11 cellular contexts compared by ENCODE assay signal in the genomic region with DNA sequence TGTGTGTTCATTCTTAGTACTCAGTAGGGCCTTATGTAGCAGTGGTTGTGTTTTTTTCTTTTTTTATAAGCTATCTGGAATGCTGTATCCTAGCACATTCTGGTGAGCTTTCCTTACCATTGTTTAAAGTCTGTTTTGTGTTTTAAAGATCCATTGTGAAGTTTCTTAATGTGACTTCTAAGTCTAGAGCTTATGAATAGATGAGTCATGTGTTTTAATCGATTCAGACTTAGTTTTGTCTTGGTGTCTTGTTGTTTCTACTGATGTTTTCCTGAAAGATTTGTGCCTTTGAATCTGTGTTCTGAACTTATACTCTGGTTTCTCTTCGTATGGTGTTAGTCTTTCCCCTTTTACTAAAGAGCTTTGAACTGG. TPM values are rescaled to one million over a fixed set of nuclear protein-coding genes. Genes with fewer than 3 reads are reported as not detected.
A peak's percentile ranks its signal among the peaks of the same experiment; 100 is the strongest.
DNase-seq lines count a peak whose midpoint lies in the region; ATAC-seq and TF ChIP-seq lines count a peak whose summit lies in the region.
"Had no signal": no experiment of that assay in that cellular context is flagged by ENCODE, and none has a peak within 500 bp of the region (broad histone marks: within the 10 kb centered on the region; RNA-seq: fewer than 3 reads in every experiment).

No MANE protein-coding gene starts in this region.

- TF ChIP-seq EP300 in ovary (IDR thresholded peaks at IDR 0.05), result no peak

- TF ChIP-seq POLR2A in ovary (IDR thresholded peaks at IDR 0.05), result no peak

- intact Hi-C loops in ovary (cut with DNase I), result loop anchor here in 1 of 4 donors (10.0 kb wide), 1 partner anchor 110 kb away; no protein-coding TSS in a partner anchor

- peaks cover 14% of the 10 kb centered on the region; the same call in 1 of the 2 replicates for H3K36me3 ChIP-seq in BLaER1
- H3K36me3 ChIP-seq in brain microvascular endothelial cell (replicated peaks), result no peaks in the 10 kb centered on the region
- no peaks in the 10 kb centered on the region for H3K36me3 ChIP-seq in ovary
- H3K36me3 ChIP-seq: right lobe of liver had no signal

- peak overlapping the region; percentile 61 to 94 (median 86) for H3K4me3 Mint-ChIP-seq in naive B cell

- H3K4me1 ChIP-seq in BLaER1 (peaks cover 71% of the 10 kb centered on the region), ovary (ENCODE audit: insufficient read depth) (peaks cover 13% of the 10 kb centered on the region)

- H3K9ac ChIP-seq in BLaER1, result peak overlapping the region; percentile 68

- H4K20me1 ChIP-seq in BLaER1, result no peaks in the 10 kb centered on the region

- H3K36me3 Mint-ChIP-seq in naive B cell, result no peaks in the 10 kb centered on the region

- H3K4me3 ChIP-seq in BLaER1 (no peak overlapping the region), brain microvascular endothelial cell (ENCODE audit: low read depth, low read length) (no peak overlapping the region), ovary (no peak overlapping the region)
- H3K4me3 ChIP-seq: right lobe of liver had no signal

- TF ChIP-seq CTCF in brain microvascular endothelial cell (IDR thresholded peaks at IDR 0.05; ENCODE audit: low read depth, low read length, missing control alignments) (no peak), ovary (IDR thresholded peaks at IDR 0.05) (no peak)

- H3K9me3 ChIP-seq in BLaER1 (peaks cover 30% of the 10 kb centered on the region), ovary (no peaks in the 10 kb centered on the region)
- H3K9me3 ChIP-seq: right lobe of liver had no signal

- H3K4me2 ChIP-seq in BLaER1, result peak overlapping the region; percentile 74

- H3K4me1 Mint-ChIP-seq in naive B cell, result peaks cover 56 to 92% (median 85%) of the 10 kb centered on the region in 3 donors

- 4 to 24% (median 12%) methylated on average over 2 of the region's 2 CpGs for WGBS in ovary, 3 donors

- ATAC-seq in naive B cell (ENCODE audit: low read depth in 2 of 2) (no peak), HG02610 (IDR thresholded peaks at IDR 0.05; ENCODE audit: unreplicated experiment) (no peak), HG02938 (IDR thresholded peaks at IDR 0.05; ENCODE audit: unreplicated experiment) (no peak)

- no peaks in the 10 kb centered on the region for H3K27me3 Mint-ChIP-seq in naive B cell

- peak overlapping the region; percentile 48 to 97 (median 96) for H3K27ac Mint-ChIP-seq in naive B cell

- in situ Hi-C loops in brain microvascular endothelial cell (cut with HindIII; ENCODE audit: low pct_ligation_motif_present, low sequenced_read_pairs), result no loop called here

- DNase-seq in HT1080 (ENCODE audit: low read depth), result peak; percentile 36
- no peak for DNase-seq in brain microvascular endothelial cell
- no peak for DNase-seq in naive B cell
- DNase-seq in NK-92 treated with Interleukin-12 subunit alpha and Interleukin-12 subunit beta, amount 100 ng/mL, for 24 hours (lab: John Stamatoyannopoulos, UW), result no peak
- no peak for DNase-seq in ovary
- DNase-seq: activated effector memory CD4-positive, alpha-beta T cell treated with Interleukin-2 at 50 U/mL for 16 hours; NCI-H1436; right lobe of liver had no signal

- no peaks in the 10 kb centered on the region for H3K9me3 Mint-ChIP-seq in naive B cell

- peak overlapping the region; percentile 81 for H3K27ac ChIP-seq in BLaER1
- peak overlapping the region; percentile 42 for H3K27ac ChIP-seq in brain microvascular endothelial cell
- no peak overlapping the region for H3K27ac ChIP-seq in ovary
- H3K27ac ChIP-seq: right lobe of liver had no signal

- no peaks in the 10 kb centered on the region for H3K27me3 ChIP-seq in BLaER1
- H3K27me3 ChIP-seq in brain microvascular endothelial cell (replicated peaks), result no peaks in the 10 kb centered on the region
- H3K27me3 ChIP-seq in ovary, result no peaks in the 10 kb centered on the region
- H3K27me3 ChIP-seq: right lobe of liver had no signal

RNA-seq across cellular contexts. Expression of a gene that starts 24.5 kb away (rescaled TPM):
- total RNA-seq in HT1080 (2014; rRNA removed; shearing (Covaris generic)), result 26.2 and 29.7 TPM in 2 replicates
- polyA plus RNA-seq in HT1080 (2015; cell fraction: cytosol; rRNA removed), result 10.7 and 11.4 TPM in 2 replicates
- 51.3 and 55.0 TPM in 2 replicates for polyA plus RNA-seq in HT1080 (2015; cell fraction: nucleus; rRNA removed)
- polyA plus RNA-seq in naive B cell (ENCODE audit: low read depth in 6 of 6) (100 to 1,000 TPM in 4 of 6 donors, 10 to 100 TPM in 2; 63.4 to 185 (median 122) TPM), ovary (10 to 100 TPM; 45.3 to 94.0 TPM)
- 100 to 1,000 TPM in 3 of 7 donors, 10 to 100 TPM in 4; 88.2 to 190 (median 99.8) TPM for total RNA-seq in ovary

Comparison
In these comparisons a context has a peak if more than half of its experiments do, and no peak if none do; other contexts are left out.
1. H3K27ac ChIP-seq: peak in BLaER1 (single experiment) and brain microvascular endothelial cell (single experiment); none in ovary (0 of 2).